In the genomic region with DNA sequence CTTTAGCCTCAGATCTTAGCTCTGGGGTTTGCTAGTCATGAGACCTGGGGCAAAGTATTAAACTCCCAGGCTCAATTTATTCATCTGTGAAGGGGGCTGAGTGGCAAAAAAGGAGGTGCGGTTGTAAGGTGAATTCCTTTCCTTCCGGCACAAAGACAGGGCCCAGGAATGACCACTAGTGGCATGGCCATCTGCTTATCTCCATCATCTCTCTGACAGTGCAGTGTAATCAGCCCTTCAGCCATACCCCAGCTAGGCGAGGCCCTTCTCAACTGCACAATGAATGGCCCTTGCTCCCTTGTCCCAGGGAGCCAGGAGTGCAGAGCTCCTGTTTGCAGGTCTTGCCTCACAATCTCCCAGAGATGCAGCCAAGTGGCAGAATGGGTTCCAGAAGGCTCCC, we compare ENCODE assay signal across 27 cellular contexts. TPM values are rescaled to one million over a fixed set of nuclear protein-coding genes. Genes with fewer than 3 reads are reported as not detected.
A peak's percentile ranks its signal among the peaks of the same experiment; 100 is the strongest.
DNase-seq lines count a peak whose midpoint lies in the region; TF ChIP-seq lines count a peak whose summit lies in the region.
"Had no signal": no experiment of that assay in that cellular context is flagged by ENCODE, and none has a peak within 500 bp of the region (broad histone marks: within the 10 kb centered on the region; RNA-seq: fewer than 3 reads in every experiment).

No MANE protein-coding gene starts in this region.

- DNase-seq in myocyte (ENCODE audit: low read depth) (peak; percentile 76), thyroid gland (no peak), NOMO-1 treated with dmso at 0.1 percent for 144 hours (lab: John Stamatoyannopoulos, UW; ENCODE audit: unreplicated experiment) (no peak), endothelial cell (ENCODE audit: low spot score) (no peak), spleen (no peak)
- DNase-seq: 8988T; ACHN; BE2C; C1 segment of cervical spinal cord; CD4-positive, alpha-beta memory T cell; CD4-positive, CD25-positive, alpha-beta regulatory T cell; CD8-positive, alpha-beta memory T cell; COR-L47; DMS 273 treated with DMSO at 0.1 percent for 48 hours; DMS153; DMS53; DMS79; DND-41; EL; GDM1 had no signal

- no peak overlapping the region for H3K27ac Mint-ChIP-seq in endothelial cell (ENCODE audit: unreplicated experiment)
- H3K27ac Mint-ChIP-seq: CD4-positive, alpha-beta memory T cell had no signal

- H3K36me3 Mint-ChIP-seq in endothelial cell (ENCODE audit: low read depth, unreplicated experiment), result no peaks in the 10 kb centered on the region
- H3K36me3 Mint-ChIP-seq: CD14-positive monocyte; CD4-positive, alpha-beta memory T cell; CD4-positive, CD25-positive, alpha-beta regulatory T cell; CD8-positive, alpha-beta memory T cell had no signal

- H3K27me3 ChIP-seq in thyroid gland, result no peaks in the 10 kb centered on the region
- H3K27me3 ChIP-seq in spleen (replicated peaks in 1 of 7), result peaks cover 0 to 19% (median 0%) of the 10 kb centered on the region in 7 donors
- H3K27me3 ChIP-seq: BLaER1 had no signal

- H3K4me3 Mint-ChIP-seq in endothelial cell (ENCODE audit: unreplicated experiment), result no peak overlapping the region
- H3K4me3 Mint-ChIP-seq: CD14-positive monocyte; CD4-positive, alpha-beta memory T cell; CD4-positive, CD25-positive, alpha-beta regulatory T cell; CD8-positive, alpha-beta memory T cell had no signal

- no peaks in the 10 kb centered on the region for H3K9me3 ChIP-seq in thyroid gland
- no peaks in the 10 kb centered on the region for H3K9me3 ChIP-seq in spleen
- H3K9me3 ChIP-seq: BE2C, BLaER1 had no signal

- H3K36me3 ChIP-seq in thyroid gland (no peaks in the 10 kb centered on the region), spleen (no peaks in the 10 kb centered on the region)
- H3K36me3 ChIP-seq: BE2C, BLaER1 had no signal

- WGBS in thyroid gland, 2 donors, result 92 to 97% methylated on average over 3 of the region's 3 CpGs
- WGBS in spleen, 5 donors, result 82 to 96% (median 95%) methylated on average over 3 of the region's 3 CpGs

- H3K27ac ChIP-seq in thyroid gland (peak overlapping the region in 2 of 3 donors; percentile 24 to 81), spleen (no peak overlapping the region)
- H3K27ac ChIP-seq: BLaER1 had no signal

- no peak for TF ChIP-seq CTCF in thyroid gland (IDR thresholded peaks at IDR 0.05)
- no peak for TF ChIP-seq CTCF in endothelial cell (IDR thresholded peaks at IDR 0.05; ENCODE audit: unreplicated experiment)
- no peak for TF ChIP-seq CTCF in spleen (IDR thresholded peaks at IDR 0.05 in 8 of 11, conservative IDR thresholded peaks at IDR 0.05 in 3 of 11)

- TF ChIP-seq POLR2A in thyroid gland (IDR thresholded peaks at IDR 0.05) (no peak), spleen (IDR thresholded peaks at IDR 0.05) (no peak)

- peaks cover 7% of the 10 kb centered on the region for H3K27me3 Mint-ChIP-seq in endothelial cell (ENCODE audit: unreplicated experiment)

- H3K4me1 ChIP-seq in thyroid gland, result peaks cover 27 to 52% of the 10 kb centered on the region in 2 donors
- H3K4me1 ChIP-seq in spleen, result no peaks in the 10 kb centered on the region
- H3K4me1 ChIP-seq: BE2C had no signal

- H3K4me1 Mint-ChIP-seq in endothelial cell (ENCODE audit: unreplicated experiment), result peaks cover 13% of the 10 kb centered on the region
- H3K4me1 Mint-ChIP-seq: CD4-positive, alpha-beta memory T cell; CD4-positive, CD25-positive, alpha-beta regulatory T cell; CD8-positive, alpha-beta memory T cell had no signal

- H3K9me3 Mint-ChIP-seq in endothelial cell (ENCODE audit: unreplicated experiment), result no peaks in the 10 kb centered on the region
- H3K9me3 Mint-ChIP-seq: CD8-positive, alpha-beta memory T cell had no signal

- H3K4me3 ChIP-seq in thyroid gland (replicated peaks in 1 of 3) (no peak overlapping the region), spleen (no peak overlapping the region)
- H3K4me3 ChIP-seq: BLaER1, GM12878 had no signal

- intact Hi-C loops in thyroid gland (cut with DNase I), result no loop called here
- intact Hi-C loops in spleen (cut with DNase I; ENCODE audit: low total_unique reads), result no loop called here

RNA-seq across cellular contexts. Expression of a gene that starts 5.6 kb away (rescaled TPM):
- total RNA-seq in myocyte (0.16 TPM in 1 of 2 replicates, not detected in the other), thyroid gland (1 to 10 TPM; 1.6 to 4.8 (median 3.3) TPM), endothelial cell (ENCODE audit: unreplicated experiment) (not detected), spleen (not detected)
- 0.03 TPM for polyA plus RNA-seq in myocyte (2012)
- polyA plus RNA-seq in spleen, result under 1 TPM in 2 of 3 donors, not detected in 1; 0.02 to 0.03 TPM
- total RNA-seq: A673; CD4-positive, alpha-beta memory T cell; CD4-positive, CD25-positive, alpha-beta regulatory T cell; CD8-positive, alpha-beta memory T cell; Daoy; G401 had no signal
- polyA plus RNA-seq: AG04450; CD14-positive monocyte; CD4-positive, alpha-beta memory T cell; CD4-positive, CD25-positive, alpha-beta regulatory T cell; CD8-positive, alpha-beta memory T cell had no signal

RNA-seq across cellular contexts. Expression of a gene that starts 54.3 kb away (rescaled TPM):
- total RNA-seq in myocyte, result 6.2 and 9.0 TPM in 2 replicates
- 6.9 TPM for polyA plus RNA-seq in myocyte (2012)
- 10 to 100 TPM in 2 of 4 donors, 1 to 10 TPM in 2; 4.8 to 12.6 (median 8.7) TPM for total RNA-seq in thyroid gland
- not detected for total RNA-seq in endothelial cell (ENCODE audit: unreplicated experiment)
- 1 to 10 TPM in 6 of 7 donors, under 1 TPM in 1; 0.34 to 3.2 (median 2.6) TPM for total RNA-seq in spleen
- polyA plus RNA-seq in spleen, result 1 to 10 TPM in 1 of 3 donors, under 1 TPM in 2; 0.67 to 2.0 (median 0.85) TPM
- total RNA-seq: CD4-positive, CD25-positive, alpha-beta regulatory T cell; GM12878 had no signal
- polyA plus RNA-seq: CD4-positive, alpha-beta memory T cell; CD4-positive, CD25-positive, alpha-beta regulatory T cell; CD8-positive, alpha-beta memory T cell had no signal

Comparison
In these comparisons a context has a peak if more than half of its experiments do, and no peak if none do; other contexts are left out.
1. H3K27ac ChIP-seq: peak in thyroid gland (2 of 3); none in spleen (0 of 8).